20 cellular contexts compared by ENCODE assay signal in the genomic region with DNA sequence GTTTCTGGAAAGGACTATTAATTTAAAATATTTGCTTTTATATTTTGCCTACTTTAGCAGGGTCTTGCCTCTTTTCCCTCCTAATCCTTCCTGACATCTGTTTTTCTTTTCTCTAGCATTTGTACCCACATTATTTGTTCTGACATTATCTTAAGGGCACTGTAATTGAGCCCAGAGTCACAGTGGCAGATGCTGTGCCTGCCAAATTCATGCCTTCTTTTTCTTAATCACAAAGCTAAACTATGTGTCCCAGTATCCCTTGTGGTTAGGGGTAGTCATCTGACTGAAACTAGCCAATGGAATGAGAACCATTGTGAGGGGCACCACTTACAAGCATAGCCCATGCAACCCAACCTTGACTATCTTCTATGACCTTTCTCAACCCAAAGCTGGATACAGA.
DNase-seq lines count a peak whose midpoint lies in the region; ATAC-seq, FAIRE-seq and TF ChIP-seq lines count a peak whose summit lies in the region.
"Had no signal": no experiment of that assay in that cellular context is flagged by ENCODE, and none has a peak within 500 bp of the region (broad histone marks: within the 10 kb centered on the region; RNA-seq: fewer than 3 reads in every experiment).

No MANE protein-coding gene starts in this region.

- FAIRE-seq in keratinocyte (lab: Jason Lieb, UNC), result peak; percentile 5
- FAIRE-seq: A549, D721Med, G401.6, GM12891, GM19239, H1, HTR-8/SVneo had no signal

- dilution Hi-C loops in keratinocyte (cut with MboI; ENCODE audit: extremely low pct_ligation_motif_present, low sequenced_read_pairs), result no loop called here

- intact Hi-C loops in Right ventricle myocardium inferior (cut with DNase I) (loop anchor here (5.0 kb wide), 2 partner anchors 35 to 50 kb away; no protein-coding TSS in a partner anchor), cardiac septum (cut with DNase I) (no loop called here), heart right ventricle (cut with DNase I) (no loop called here)

- no peak overlapping the region for H3K4me2 ChIP-seq in keratinocyte (ENCODE audit: control insufficient read depth, extremely low read depth, insufficient read depth, low read depth, low read length)
- H3K4me2 ChIP-seq: A549 had no signal

- H3K27ac ChIP-seq in heart right ventricle, result peak overlapping the region in 8 of 10 donors; percentile 11 to 71 (median 58)
- H3K27ac ChIP-seq in keratinocyte (ENCODE audit: control insufficient read depth, insufficient read depth, low read length), result no peak overlapping the region
- H3K27ac ChIP-seq in tibial nerve, result no peak overlapping the region
- H3K27ac ChIP-seq: 22Rv1, A549, C4-2B had no signal

- no peak overlapping the region for H3K4me3 ChIP-seq in heart right ventricle
- no peak overlapping the region for H3K4me3 ChIP-seq in keratinocyte (ENCODE audit: control insufficient read depth in 2 of 3, extremely low read depth in 1 of 3, insufficient read depth in 2 of 3, low read depth in 1 of 3, low read length in 3 of 3)
- no peak overlapping the region for H3K4me3 ChIP-seq in tibial nerve
- H3K4me3 ChIP-seq: A549 had no signal

- H4K20me1 ChIP-seq in keratinocyte (ENCODE audit: control insufficient read depth, extremely low read depth, insufficient read depth, low read length), result no peaks in the 10 kb centered on the region

- TF ChIP-seq CTCF in heart right ventricle (IDR thresholded peaks at IDR 0.05) (no peak), keratinocyte (optimal IDR thresholded peaks at IDR 0.05 in 1 of 3, IDR thresholded peaks at IDR 0.05 in 1 of 3, conservative IDR thresholded peaks at IDR 0.05 in 1 of 3; ENCODE audit: extremely low read depth in 1 of 3, insufficient read depth in 2 of 3, low read length in 3 of 3) (no peak), tibial nerve (IDR thresholded peaks at IDR 0.05) (no peak)

- no peaks in the 10 kb centered on the region for H3K9me1 ChIP-seq in keratinocyte (ENCODE audit: control insufficient read depth, extremely low read depth, insufficient read depth, low read length)

- H3K4me1 ChIP-seq in heart right ventricle, result peaks cover 0 to 8% (median 0%) of the 10 kb centered on the region in 9 donors
- H3K4me1 ChIP-seq in keratinocyte (ENCODE audit: control insufficient read depth, extremely low read depth, insufficient read depth, low read length), result no peaks in the 10 kb centered on the region
- no peaks in the 10 kb centered on the region for H3K4me1 ChIP-seq in tibial nerve
- H3K4me1 ChIP-seq: A549, Caco-2 had no signal

- H3K36me3 ChIP-seq in heart right ventricle, result no peaks in the 10 kb centered on the region
- H3K36me3 ChIP-seq in keratinocyte (ENCODE audit: control insufficient read depth in 2 of 2, extremely low read depth in 1 of 2, insufficient read depth in 2 of 2, low read length in 2 of 2), result no peaks in the 10 kb centered on the region
- no peaks in the 10 kb centered on the region for H3K36me3 ChIP-seq in tibial nerve

- no peaks in the 10 kb centered on the region for H3K79me2 ChIP-seq in keratinocyte (ENCODE audit: control insufficient read depth, insufficient read depth, low read length)

- H3K27me3 ChIP-seq in heart right ventricle (no peaks in the 10 kb centered on the region), keratinocyte (ENCODE audit: control insufficient read depth, extremely low read depth, insufficient read depth, low read length) (no peaks in the 10 kb centered on the region), tibial nerve (no peaks in the 10 kb centered on the region)

- no peak overlapping the region for H2AFZ ChIP-seq in keratinocyte (ENCODE audit: control insufficient read depth, low read length)

- no peak overlapping the region for H3K9ac ChIP-seq in keratinocyte (ENCODE audit: control insufficient read depth, extremely low read depth, insufficient read depth, low read length)

- ATAC-seq in Right ventricle myocardium inferior, result peak; percentile 67
- peak in 5 of 8 donors; percentile 39 to 81 (median 75) for ATAC-seq in heart right ventricle
- ATAC-seq: A549 had no signal

- H3K9me3 ChIP-seq in heart right ventricle, result no peaks in the 10 kb centered on the region
- no peaks in the 10 kb centered on the region for H3K9me3 ChIP-seq in keratinocyte (ENCODE audit: control insufficient read depth, low read depth, low read length)
- H3K9me3 ChIP-seq in tibial nerve, result no peaks in the 10 kb centered on the region
- H3K9me3 ChIP-seq: A549, Caco-2 had no signal

- no peak for TF ChIP-seq EP300 in tibial nerve (IDR thresholded peaks at IDR 0.05)

- DNase-seq in NCI-H1092 treated with DMSO at 0.1 percent for 48 hours (lab: John Stamatoyannopoulos, UW) (peak; percentile 30), NCI-H1092 (lab: John Stamatoyannopoulos, UW) (no peak), Right ventricle myocardium inferior (ENCODE audit: missing footprints) (no peak), cardiac septum (ENCODE audit: low spot score) (no peak), heart right ventricle (no peak), keratinocyte (ENCODE audit: low read depth, low spot score) (no peak), tibial nerve (ENCODE audit: low spot score in 2 of 2) (no peak)
- DNase-seq: AML-193; Caco-2; CD4-positive, alpha-beta T cell; H9 had no signal

- no peak for TF ChIP-seq POLR2A in tibial nerve (IDR thresholded peaks at IDR 0.05)

Comparison
In these comparisons a context has a peak if more than half of its experiments do, and no peak if none do; other contexts are left out.
1. H3K27ac ChIP-seq: peak in heart right ventricle (8 of 10); none in keratinocyte (single experiment) and tibial nerve (0 of 4).